25 cellular contexts compared by ENCODE assay signal in the genomic region with DNA sequence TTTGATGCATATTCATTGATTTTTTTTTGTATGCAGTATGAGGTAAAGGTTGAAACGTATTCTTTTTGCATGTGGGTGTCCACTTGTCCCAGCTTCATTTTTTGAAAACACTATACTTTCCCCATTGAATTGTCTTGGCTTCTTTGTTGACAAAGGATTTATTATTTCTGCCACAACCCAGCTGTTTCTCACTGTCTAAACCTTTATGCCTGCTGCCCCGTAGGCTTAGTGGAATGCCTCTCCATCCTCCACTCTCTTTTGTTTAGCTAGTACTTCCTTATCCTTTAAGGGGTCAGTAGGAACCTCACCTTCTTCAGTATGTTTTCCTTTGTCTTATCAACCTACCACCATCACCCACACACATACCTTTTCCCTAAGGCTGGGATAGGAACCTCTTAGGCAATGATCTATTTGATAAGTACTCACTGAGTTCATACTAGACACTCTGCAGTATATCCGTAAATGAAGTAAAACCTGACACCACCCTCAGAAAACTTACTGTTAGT. TPM values are rescaled to one million over a fixed set of nuclear protein-coding genes. Genes with fewer than 3 reads are reported as not detected.
A peak's percentile ranks its signal among the peaks of the same experiment; 100 is the strongest.
DNase-seq lines count a peak whose midpoint lies in the region; ATAC-seq and TF ChIP-seq lines count a peak whose summit lies in the region.
"Had no signal": no experiment of that assay in that cellular context is flagged by ENCODE, and none has a peak within 500 bp of the region (broad histone marks: within the 10 kb centered on the region; RNA-seq: fewer than 3 reads in every experiment).

No MANE protein-coding gene starts in this region.

- no peak for ATAC-seq in GM18519 (IDR thresholded peaks at IDR 0.05; ENCODE audit: low FRiP score, unreplicated experiment)
- ATAC-seq: activated naive CD8-positive, alpha-beta T cell treated with anti-CD3 and anti-CD28 coated beads, Interleukin-2, amount 50 U/mL, for 24 hours; gastroesophageal sphincter; left lobe of liver had no signal

- CTCF ChIA-PET in HEK293 (lab: Yijun Ruan, JAX): interaction anchor here (1.0 kb wide), 1 partner anchor 15 kb away, joined by 3 read pairs; no protein-coding TSS in a partner anchor

- H3K36me3 ChIP-seq in HEK293 (ENCODE audit: control insufficient read depth in 2 of 2, insufficient read depth in 1 of 2, low read length in 2 of 2): peaks cover 5 to 10% of the 10 kb centered on the region in 2 experiments; a peak in 2 of 3 replicates
- H3K36me3 ChIP-seq in osteoblast (ENCODE audit: insufficient read depth, low read length): no peaks in the 10 kb centered on the region
- H3K36me3 ChIP-seq: gastroesophageal sphincter, thoracic aorta, vagina had no signal

- H2AFZ ChIP-seq in osteoblast (ENCODE audit: low read length): no peak overlapping the region

- no peak overlapping the region for H3K4me3 ChIP-seq in HEK293 (ENCODE audit: low read depth, low read length)
- H3K4me3 ChIP-seq in osteoblast (ENCODE audit: insufficient read depth, low read length): no peak overlapping the region
- H3K4me3 ChIP-seq: gastroesophageal sphincter, thoracic aorta, vagina had no signal

- H3K79me2 ChIP-seq in osteoblast (ENCODE audit: insufficient read depth, low read length): peaks cover 48% of the 10 kb centered on the region

- TF ChIP-seq CTCF in HEK293 (tag by site-specific recombination; IDR thresholded peaks at IDR 0.05) (no peak), brain (conservative IDR thresholded peaks at IDR 0.05) (no peak), nephron (IDR thresholded peaks at IDR 0.05; ENCODE audit: unreplicated experiment in 3 of 3) (no peak), osteoblast (IDR thresholded peaks at IDR 0.05; ENCODE audit: extremely low read depth, low read depth, low read length) (no peak)

- H3K4me1 ChIP-seq in HEK293 (ENCODE audit: control insufficient read depth, insufficient read depth, low read length): peaks cover 14% of the 10 kb centered on the region
- no peaks in the 10 kb centered on the region for H3K4me1 ChIP-seq in osteoblast (ENCODE audit: insufficient read depth, low read length)

- H4K20me1 ChIP-seq in osteoblast (ENCODE audit: insufficient read depth, low read length): peaks cover 4% of the 10 kb centered on the region

- H3K27ac Mint-ChIP-seq in brain: peak overlapping the region in 1 of 5 experiments; percentile 38
- peak overlapping the region in 2 of 3 experiments; percentile 28 to 59 for H3K27ac Mint-ChIP-seq in nephron
- H3K27ac Mint-ChIP-seq: activated CD4-positive, alpha-beta memory T cell treated with anti-CD3 and anti-CD28 coated beads for 36 hours; stimulated activated naive CD8-positive, alpha-beta T cell treated with anti-CD3 and anti-CD28 coated beads, Interleukin-15, Interleukin-2, amounts not matched to agents 100 ng/mL and 50 ng/mL, for 24 hours had no signal

- no peaks in the 10 kb centered on the region for H3K27me3 Mint-ChIP-seq in brain
- H3K27me3 Mint-ChIP-seq in nephron (ENCODE audit: low read depth): no peaks in the 10 kb centered on the region
- H3K27me3 Mint-ChIP-seq: activated CD4-positive, alpha-beta memory T cell treated with anti-CD3 and anti-CD28 coated beads for 36 hours; activated naive CD8-positive, alpha-beta T cell treated with anti-CD3 and anti-CD28 coated beads, Interleukin-2, amount 50 U/mL, for 24 hours; stimulated activated naive CD8-positive, alpha-beta T cell treated with anti-CD3 and anti-CD28 coated beads, Interleukin-15, Interleukin-2, amounts not matched to agents 100 ng/mL and 50 ng/mL, for 24 hours had no signal

- no peak overlapping the region for H3K4me2 ChIP-seq in osteoblast (ENCODE audit: insufficient read depth, low read length)

- no peaks in the 10 kb centered on the region for H3K9me3 Mint-ChIP-seq in brain
- no peaks in the 10 kb centered on the region for H3K9me3 Mint-ChIP-seq in nephron
- H3K9me3 Mint-ChIP-seq: activated CD4-positive, alpha-beta memory T cell treated with anti-CD3 and anti-CD28 coated beads for 36 hours; activated naive CD8-positive, alpha-beta T cell treated with anti-CD3 and anti-CD28 coated beads, Interleukin-2, amount 50 U/mL, for 24 hours; stimulated activated naive CD8-positive, alpha-beta T cell treated with anti-CD3 and anti-CD28 coated beads, Interleukin-15, Interleukin-2, amounts not matched to agents 100 ng/mL and 50 ng/mL, for 24 hours had no signal

- H3K27ac ChIP-seq in HEK293 (ENCODE audit: extremely low read depth, low read depth, low read length) (no peak overlapping the region), osteoblast (ENCODE audit: low read depth, low read length) (no peak overlapping the region)
- H3K27ac ChIP-seq: 22Rv1, C4-2B, gastroesophageal sphincter, thoracic aorta, vagina, VCaP had no signal

- DNase-seq in DMS53 (lab: John Stamatoyannopoulos, UW) (peak; percentile 10), DMS53 treated with DMSO at 0.1 percent for 48 hours (lab: John Stamatoyannopoulos, UW; ENCODE audit: unreplicated experiment) (no peak), DMS153 treated with DMSO at 0.1 percent for 48 hours (lab: John Stamatoyannopoulos, UW; ENCODE audit: unreplicated experiment) (no peak), osteoblast (ENCODE audit: insufficient read length, low spot score, missing footprints) (no peak)
- DNase-seq: activated CD4-positive, alpha-beta memory T cell treated with anti-CD3 and anti-CD28 coated beads for 36 hours; activated CD8-positive, alpha-beta memory T cell treated with anti-CD3 and anti-CD28 coated beads, Interleukin-2, amount 50 U/mL, for 4 hours; activated naive CD8-positive, alpha-beta T cell treated with anti-CD3 and anti-CD28 coated beads, Interleukin-2, amount 50 U/mL, for 24 hours; dermis blood vessel endothelial cell; KBM-7; NCI-H1436; occipital lobe; retina; small intestine had no signal

- no peaks in the 10 kb centered on the region for H3K9me3 ChIP-seq in HEK293 (ENCODE audit: control insufficient read depth, insufficient read depth, low read depth, low read length)
- no peaks in the 10 kb centered on the region for H3K9me3 ChIP-seq in osteoblast (ENCODE audit: low read depth, low read length)
- H3K9me3 ChIP-seq: gastroesophageal sphincter, thoracic aorta, vagina had no signal

- POLR2A ChIA-PET in HEK293 (lab: Yijun Ruan, JAX): interaction anchor here (1.0 kb wide), 1 partner anchor 8 kb away, joined by 3 read pairs; the partner anchor contains the start of gene FMR1

- H3K4me1 Mint-ChIP-seq in brain (peaks cover 71% of the 10 kb centered on the region), nephron (peaks cover 38% of the 10 kb centered on the region)

- H3K4me3 Mint-ChIP-seq in brain: peak overlapping the region in 4 of 5 experiments; percentile 5 to 47 (median 30)
- H3K4me3 Mint-ChIP-seq in nephron: no peak overlapping the region
- H3K4me3 Mint-ChIP-seq: activated CD4-positive, alpha-beta memory T cell treated with anti-CD3 and anti-CD28 coated beads for 36 hours; activated naive CD8-positive, alpha-beta T cell treated with anti-CD3 and anti-CD28 coated beads, Interleukin-2, amount 50 U/mL, for 24 hours; stimulated activated naive CD8-positive, alpha-beta T cell treated with anti-CD3 and anti-CD28 coated beads, Interleukin-15, Interleukin-2, amounts not matched to agents 100 ng/mL and 50 ng/mL, for 24 hours had no signal

- H3K36me3 Mint-ChIP-seq in brain (no peaks in the 10 kb centered on the region), nephron (ENCODE audit: low read depth) (peaks cover 4% of the 10 kb centered on the region)
- H3K36me3 Mint-ChIP-seq: activated CD4-positive, alpha-beta memory T cell treated with anti-CD3 and anti-CD28 coated beads for 36 hours had no signal

- H3K27me3 ChIP-seq in osteoblast (ENCODE audit: insufficient read depth, low read length): no peaks in the 10 kb centered on the region
- H3K27me3 ChIP-seq: gastroesophageal sphincter, vagina had no signal

TF ChIP-seq in HEK293, 187 proteins besides CTCF, POLR2A, EP300 and RAD21 (continues in another document):
- TF ChIP-seq ZNF140 (tag by site-specific recombination; IDR thresholded peaks at IDR 0.05): no peak
- TF ChIP-seq PATZ1 (tag by site-specific recombination; IDR thresholded peaks at IDR 0.05): no peak
- TF ChIP-seq ZNF202 (tag by site-specific recombination; IDR thresholded peaks at IDR 0.05; ENCODE audit: borderline replicate concordance): no peak
- TF ChIP-seq ZNF302 (tag by site-specific recombination; IDR thresholded peaks at IDR 0.05; ENCODE audit: low read depth): no peak
- TF ChIP-seq ZSCAN5A (tag by site-specific recombination; IDR thresholded peaks at IDR 0.05): no peak
- TF ChIP-seq ZNF654 (tag by site-specific recombination; IDR thresholded peaks at IDR 0.05; ENCODE audit: low read depth): no peak
- no peak for TF ChIP-seq YY1 (tag by site-specific recombination; IDR thresholded peaks at IDR 0.05)
- no peak for TF ChIP-seq ZEB2 (tag by site-specific recombination; IDR thresholded peaks at IDR 0.05)
- no peak for TF ChIP-seq RBAK (tag by site-specific recombination; IDR thresholded peaks at IDR 0.05)
- TF ChIP-seq ZNF394 (tag by site-specific recombination; IDR thresholded peaks at IDR 0.05; ENCODE audit: borderline replicate concordance): no peak
- TF ChIP-seq ZFHX2 (tag by site-specific recombination; conservative IDR thresholded peaks at IDR 0.05): peak; percentile 58

RNA-seq across cellular contexts. Expression of gene FMR1, which starts 8.5 kb away (rescaled TPM):
- 19.3 TPM for polyA plus RNA-seq in brain (ENCODE audit: insufficient read depth, low read depth, low replicate concordance)
- total RNA-seq in osteoblast: 33.3 and 35.8 TPM in 2 replicates

Comparison
In these comparisons a context has a peak if more than half of its experiments do, and no peak if none do; other contexts are left out.
1. H3K4me3 Mint-ChIP-seq: peak in brain (4 of 5); none in nephron (0 of 3).